ENCODE assay signal across 17 cellular contexts in genomic region chrX:29531336-29531735, GRCh38.
DNase-seq lines count a peak whose midpoint lies in the region; ATAC-seq lines count a peak whose summit lies in the region.
"Had no signal": no experiment of that assay in that cellular context is flagged by ENCODE, and none has a peak within 500 bp of the region (broad histone marks: within the 10 kb centered on the region; RNA-seq: fewer than 3 reads in every experiment).

No MANE protein-coding gene starts in this region.

- peak; percentile 36 for DNase-seq in OCI-M1 (lab: John Stamatoyannopoulos, UW)
- no peak for DNase-seq in central memory CD4-positive, alpha-beta T cell
- DNase-seq in GF-D8 (lab: John Stamatoyannopoulos, UW) = no peak
- no peak for DNase-seq in AG08396 (ENCODE audit: low spot score)
- DNase-seq in NCI-H2227 (lab: John Stamatoyannopoulos, UW; ENCODE audit: unreplicated experiment) = no peak
- DNase-seq: activated T-cell treated with anti-CD3 and anti-CD28 coated beads, Interleukin-2, amount 50 U/mL, for 24 hours; amygdala; CD8-positive, alpha-beta memory T cell; dorsolateral prefrontal cortex; GDM1; H7; NCI-H1694; SK-N-SH; tibial artery had no signal

- ATAC-seq in GM18909 (IDR thresholded peaks at IDR 0.05; ENCODE audit: poor library complexity, unreplicated experiment) = peak; percentile 87
- ATAC-seq in GM21619 (IDR thresholded peaks at IDR 0.05; ENCODE audit: unreplicated experiment) = peak; percentile 84
- ATAC-seq in HG03045 (IDR thresholded peaks at IDR 0.05; ENCODE audit: unreplicated experiment) = peak; percentile 78
